ENCODE assay signal across 1 cellular context in genomic region chr7:151142686-151143040, GRCh38.
TF ChIP-seq lines count a peak whose summit lies in the region.

No MANE protein-coding gene starts in this region.

TF ChIP-seq in GM23338, 12 proteins besides CTCF, POLR2A, EP300 and RAD21 (continued from another document):
- TF ChIP-seq ZNF462 (CRISPR knock-in tag; IDR thresholded peaks at IDR 0.05) (no peak), CREB1 (CRISPR knock-in tag; IDR thresholded peaks at IDR 0.05; ENCODE audit: low read depth) (no peak), REST (IDR thresholded peaks at IDR 0.05; ENCODE audit: unreplicated experiment) (no peak), ZNF114 (CRISPR knock-in tag; IDR thresholded peaks at IDR 0.05) (no peak), NANOG (IDR thresholded peaks at IDR 0.05; ENCODE audit: borderline replicate concordance) (no peak), STAT1 (IDR thresholded peaks at IDR 0.05; ENCODE audit: unreplicated experiment) (no peak), JUNB (IDR thresholded peaks at IDR 0.05; ENCODE audit: unreplicated experiment) (no peak), EZH2phosphoT487 (IDR thresholded peaks at IDR 0.05; ENCODE audit: unreplicated experiment) (no peak)
